ENCODE assay signal across 1 cellular context in genomic region chr2:202627042-202627441, GRCh38.
TF ChIP-seq lines count a peak whose summit lies in the region.

No MANE protein-coding gene starts in this region.

TF ChIP-seq in GM23338, 12 proteins besides CTCF, POLR2A, EP300 and RAD21 (continued from another document):
- TF ChIP-seq ZNF462 (CRISPR knock-in tag; IDR thresholded peaks at IDR 0.05) (no peak), EZH2phosphoT487 (IDR thresholded peaks at IDR 0.05; ENCODE audit: unreplicated experiment) (no peak), POLR2AphosphoS5 (IDR thresholded peaks at IDR 0.05; ENCODE audit: low read depth) (no peak), ZNF114 (CRISPR knock-in tag; IDR thresholded peaks at IDR 0.05) (no peak), NANOG (IDR thresholded peaks at IDR 0.05; ENCODE audit: borderline replicate concordance) (no peak)
- TF ChIP-seq, protein P1, sequence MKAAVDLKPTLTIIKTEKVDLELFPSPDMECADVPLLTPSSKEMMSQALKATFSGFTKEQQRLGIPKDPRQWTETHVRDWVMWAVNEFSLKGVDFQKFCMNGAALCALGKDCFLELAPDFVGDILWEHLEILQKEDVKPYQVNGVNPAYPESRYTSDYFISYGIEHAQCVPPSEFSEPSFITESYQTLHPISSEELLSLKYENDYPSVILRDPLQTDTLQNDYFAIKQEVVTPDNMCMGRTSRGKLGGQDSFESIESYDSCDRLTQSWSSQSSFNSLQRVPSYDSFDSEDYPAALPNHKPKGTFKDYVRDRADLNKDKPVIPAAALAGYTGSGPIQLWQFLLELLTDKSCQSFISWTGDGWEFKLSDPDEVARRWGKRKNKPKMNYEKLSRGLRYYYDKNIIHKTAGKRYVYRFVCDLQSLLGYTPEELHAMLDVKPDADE (IDR thresholded peaks at IDR 0.05): no peak
- TF ChIP-seq, protein P2, sequence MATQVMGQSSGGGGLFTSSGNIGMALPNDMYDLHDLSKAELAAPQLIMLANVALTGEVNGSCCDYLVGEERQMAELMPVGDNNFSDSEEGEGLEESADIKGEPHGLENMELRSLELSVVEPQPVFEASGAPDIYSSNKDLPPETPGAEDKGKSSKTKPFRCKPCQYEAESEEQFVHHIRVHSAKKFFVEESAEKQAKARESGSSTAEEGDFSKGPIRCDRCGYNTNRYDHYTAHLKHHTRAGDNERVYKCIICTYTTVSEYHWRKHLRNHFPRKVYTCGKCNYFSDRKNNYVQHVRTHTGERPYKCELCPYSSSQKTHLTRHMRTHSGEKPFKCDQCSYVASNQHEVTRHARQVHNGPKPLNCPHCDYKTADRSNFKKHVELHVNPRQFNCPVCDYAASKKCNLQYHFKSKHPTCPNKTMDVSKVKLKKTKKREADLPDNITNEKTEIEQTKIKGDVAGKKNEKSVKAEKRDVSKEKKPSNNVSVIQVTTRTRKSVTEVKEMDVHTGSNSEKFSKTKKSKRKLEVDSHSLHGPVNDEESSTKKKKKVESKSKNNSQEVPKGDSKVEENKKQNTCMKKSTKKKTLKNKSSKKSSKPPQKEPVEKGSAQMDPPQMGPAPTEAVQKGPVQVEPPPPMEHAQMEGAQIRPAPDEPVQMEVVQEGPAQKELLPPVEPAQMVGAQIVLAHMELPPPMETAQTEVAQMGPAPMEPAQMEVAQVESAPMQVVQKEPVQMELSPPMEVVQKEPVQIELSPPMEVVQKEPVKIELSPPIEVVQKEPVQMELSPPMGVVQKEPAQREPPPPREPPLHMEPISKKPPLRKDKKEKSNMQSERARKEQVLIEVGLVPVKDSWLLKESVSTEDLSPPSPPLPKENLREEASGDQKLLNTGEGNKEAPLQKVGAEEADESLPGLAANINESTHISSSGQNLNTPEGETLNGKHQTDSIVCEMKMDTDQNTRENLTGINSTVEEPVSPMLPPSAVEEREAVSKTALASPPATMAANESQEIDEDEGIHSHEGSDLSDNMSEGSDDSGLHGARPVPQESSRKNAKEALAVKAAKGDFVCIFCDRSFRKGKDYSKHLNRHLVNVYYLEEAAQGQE (IDR thresholded peaks at IDR 0.05; ENCODE audit: unreplicated experiment): no peak
TF ChIP-seq in GM23338: peak in this region for 0.
